In the genomic region with DNA sequence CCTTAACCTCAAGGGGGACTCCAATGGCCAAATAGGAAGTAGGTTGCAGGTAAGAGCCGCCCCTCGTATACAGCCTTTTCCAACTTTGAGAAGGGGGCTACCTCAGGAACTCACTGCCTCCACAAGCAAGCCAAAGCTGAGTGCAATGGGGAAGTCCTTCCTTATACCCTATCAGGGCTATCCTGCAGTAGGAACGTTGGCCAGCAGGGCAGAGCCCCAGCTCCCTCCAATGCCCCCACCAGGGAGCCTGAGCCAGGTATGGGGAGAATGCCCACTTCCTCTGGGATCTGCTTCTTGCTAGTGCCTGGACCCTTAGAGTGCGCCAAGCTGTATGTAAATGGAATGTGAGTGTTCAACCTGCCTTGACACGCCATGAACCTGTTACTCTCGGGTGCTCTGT, we compare ENCODE assay signal across 1 cellular context.
TF ChIP-seq lines count a peak whose summit lies in the region.

No MANE protein-coding gene starts in this region.

TF ChIP-seq in WTC11, 78 proteins besides CTCF, POLR2A, EP300 and RAD21 (continued from another document):
- TF ChIP-seq, protein P1, sequence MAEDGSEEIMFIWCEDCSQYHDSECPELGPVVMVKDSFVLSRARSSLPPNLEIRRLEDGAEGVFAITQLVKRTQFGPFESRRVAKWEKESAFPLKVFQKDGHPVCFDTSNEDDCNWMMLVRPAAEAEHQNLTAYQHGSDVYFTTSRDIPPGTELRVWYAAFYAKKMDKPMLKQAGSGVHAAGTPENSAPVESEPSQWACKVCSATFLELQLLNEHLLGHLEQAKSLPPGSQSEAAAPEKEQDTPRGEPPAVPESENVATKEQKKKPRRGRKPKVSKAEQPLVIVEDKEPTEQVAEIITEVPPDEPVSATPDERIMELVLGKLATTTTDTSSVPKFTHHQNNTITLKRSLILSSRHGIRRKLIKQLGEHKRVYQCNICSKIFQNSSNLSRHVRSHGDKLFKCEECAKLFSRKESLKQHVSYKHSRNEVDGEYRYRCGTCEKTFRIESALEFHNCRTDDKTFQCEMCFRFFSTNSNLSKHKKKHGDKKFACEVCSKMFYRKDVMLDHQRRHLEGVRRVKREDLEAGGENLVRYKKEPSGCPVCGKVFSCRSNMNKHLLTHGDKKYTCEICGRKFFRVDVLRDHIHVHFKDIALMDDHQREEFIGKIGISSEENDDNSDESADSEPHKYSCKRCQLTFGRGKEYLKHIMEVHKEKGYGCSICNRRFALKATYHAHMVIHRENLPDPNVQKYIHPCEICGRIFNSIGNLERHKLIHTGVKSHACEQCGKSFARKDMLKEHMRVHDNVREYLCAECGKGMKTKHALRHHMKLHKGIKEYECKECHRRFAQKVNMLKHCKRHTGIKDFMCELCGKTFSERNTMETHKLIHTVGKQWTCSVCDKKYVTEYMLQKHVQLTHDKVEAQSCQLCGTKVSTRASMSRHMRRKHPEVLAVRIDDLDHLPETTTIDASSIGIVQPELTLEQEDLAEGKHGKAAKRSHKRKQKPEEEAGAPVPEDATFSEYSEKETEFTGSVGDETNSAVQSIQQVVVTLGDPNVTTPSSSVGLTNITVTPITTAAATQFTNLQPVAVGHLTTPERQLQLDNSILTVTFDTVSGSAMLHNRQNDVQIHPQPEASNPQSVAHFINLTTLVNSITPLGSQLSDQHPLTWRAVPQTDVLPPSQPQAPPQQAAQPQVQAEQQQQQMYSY (CRISPR knock-in tag; IDR thresholded peaks at IDR 0.05) = no peak
- TF ChIP-seq EMX1 (CRISPR knock-in tag; IDR thresholded peaks at IDR 0.05) (no peak), FOXK1 (CRISPR knock-in tag; IDR thresholded peaks at IDR 0.05) (no peak), SMAD3 (CRISPR knock-in tag; IDR thresholded peaks at IDR 0.05; ENCODE audit: borderline replicate concordance) (no peak), ATF1 (CRISPR knock-in tag; IDR thresholded peaks at IDR 0.05) (no peak), FOXP1 (CRISPR knock-in tag; IDR thresholded peaks at IDR 0.05; ENCODE audit: borderline replicate concordance) (no peak), KAT7 (CRISPR knock-in tag; IDR thresholded peaks at IDR 0.05; ENCODE audit: borderline replicate concordance) (no peak), CREB1 (CRISPR knock-in tag; IDR thresholded peaks at IDR 0.05) (no peak), HMGA2 (CRISPR knock-in tag; IDR thresholded peaks at IDR 0.05) (no peak), MXD4 (CRISPR knock-in tag; IDR thresholded peaks at IDR 0.05; ENCODE audit: borderline replicate concordance) (no peak), SOX15 (CRISPR knock-in tag; IDR thresholded peaks at IDR 0.05) (no peak)
- TF ChIP-seq, protein P2, sequence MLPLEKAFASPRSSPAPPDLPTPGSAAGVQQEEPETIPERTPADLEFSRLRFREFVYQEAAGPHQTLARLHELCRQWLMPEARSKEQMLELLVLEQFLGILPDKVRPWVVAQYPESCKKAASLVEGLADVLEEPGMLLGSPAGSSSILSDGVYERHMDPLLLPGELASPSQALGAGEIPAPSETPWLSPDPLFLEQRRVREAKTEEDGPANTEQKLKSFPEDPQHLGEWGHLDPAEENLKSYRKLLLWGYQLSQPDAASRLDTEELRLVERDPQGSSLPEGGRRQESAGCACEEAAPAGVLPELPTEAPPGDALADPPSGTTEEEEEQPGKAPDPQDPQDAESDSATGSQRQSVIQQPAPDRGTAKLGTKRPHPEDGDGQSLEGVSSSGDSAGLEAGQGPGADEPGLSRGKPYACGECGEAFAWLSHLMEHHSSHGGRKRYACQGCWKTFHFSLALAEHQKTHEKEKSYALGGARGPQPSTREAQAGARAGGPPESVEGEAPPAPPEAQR (CRISPR knock-in tag; IDR thresholded peaks at IDR 0.05) = no peak
- TF ChIP-seq, protein P3, sequence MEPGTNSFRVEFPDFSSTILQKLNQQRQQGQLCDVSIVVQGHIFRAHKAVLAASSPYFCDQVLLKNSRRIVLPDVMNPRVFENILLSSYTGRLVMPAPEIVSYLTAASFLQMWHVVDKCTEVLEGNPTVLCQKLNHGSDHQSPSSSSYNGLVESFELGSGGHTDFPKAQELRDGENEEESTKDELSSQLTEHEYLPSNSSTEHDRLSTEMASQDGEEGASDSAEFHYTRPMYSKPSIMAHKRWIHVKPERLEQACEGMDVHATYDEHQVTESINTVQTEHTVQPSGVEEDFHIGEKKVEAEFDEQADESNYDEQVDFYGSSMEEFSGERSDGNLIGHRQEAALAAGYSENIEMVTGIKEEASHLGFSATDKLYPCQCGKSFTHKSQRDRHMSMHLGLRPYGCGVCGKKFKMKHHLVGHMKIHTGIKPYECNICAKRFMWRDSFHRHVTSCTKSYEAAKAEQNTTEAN (CRISPR knock-in tag; IDR thresholded peaks at IDR 0.05) = no peak
- TF ChIP-seq, protein P4, sequence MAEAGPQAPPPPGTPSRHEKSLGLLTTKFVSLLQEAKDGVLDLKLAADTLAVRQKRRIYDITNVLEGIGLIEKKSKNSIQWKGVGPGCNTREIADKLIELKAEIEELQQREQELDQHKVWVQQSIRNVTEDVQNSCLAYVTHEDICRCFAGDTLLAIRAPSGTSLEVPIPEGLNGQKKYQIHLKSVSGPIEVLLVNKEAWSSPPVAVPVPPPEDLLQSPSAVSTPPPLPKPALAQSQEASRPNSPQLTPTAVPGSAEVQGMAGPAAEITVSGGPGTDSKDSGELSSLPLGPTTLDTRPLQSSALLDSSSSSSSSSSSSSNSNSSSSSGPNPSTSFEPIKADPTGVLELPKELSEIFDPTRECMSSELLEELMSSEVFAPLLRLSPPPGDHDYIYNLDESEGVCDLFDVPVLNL (CRISPR knock-in tag; IDR thresholded peaks at IDR 0.05; ENCODE audit: borderline replicate concordance, low read depth) = no peak
